In the genomic region with DNA sequence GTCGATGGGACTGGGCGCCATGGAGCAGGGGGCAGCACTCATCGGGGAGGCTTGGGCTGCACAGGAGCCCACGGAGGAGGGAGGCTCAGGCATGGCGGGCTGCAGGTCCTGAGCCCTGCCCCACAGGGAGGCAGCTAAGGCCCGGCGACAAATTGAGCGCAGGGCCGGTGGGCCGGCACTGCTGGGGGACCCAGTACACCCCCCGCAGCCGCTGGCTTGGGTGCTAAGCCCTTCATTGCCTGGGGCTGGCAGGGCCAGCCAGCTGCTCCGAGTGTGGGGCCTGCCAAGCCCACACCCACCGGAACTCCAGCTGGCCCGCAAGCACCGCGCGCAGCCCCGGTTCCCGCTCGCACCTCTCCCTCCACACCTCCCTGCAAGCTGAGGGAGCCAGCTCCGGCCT, we compare ENCODE assay signal across 15 cellular contexts. TPM values are rescaled to one million over a fixed set of nuclear protein-coding genes. Genes with fewer than 3 reads are reported as not detected.
"Had no signal": no experiment of that assay in that cellular context is flagged by ENCODE, and none has a peak within 500 bp of the region (broad histone marks: within the 10 kb centered on the region; RNA-seq: fewer than 3 reads in every experiment).

No MANE protein-coding gene starts in this region.

RNA-seq across cellular contexts. Expression of a gene that starts 17.9 kb away (rescaled TPM):
- total RNA-seq: activated B cell treated with CpG ODN at 0.5 μM for 24 hours; activated CD4-positive, alpha-beta memory T cell treated with anti-CD3 and anti-CD28 coated beads for 36 hours; activated CD4-positive, alpha-beta memory T cell treated with anti-CD3 and anti-CD28 coated beads, Interleukin-2, amount 10 ng/mL, durations not matched to agents 7 days and 5 days; activated CD4-positive, alpha-beta T cell treated with anti-CD3 and anti-CD28 coated beads for 36 hours; activated CD4-positive, alpha-beta T cell treated with anti-CD3 and anti-CD28 coated beads, Interleukin-2, amount 10 ng/mL, durations not matched to agents 24 days and 14 days; activated CD4-positive, alpha-beta T cell treated with anti-CD3 and anti-CD28 coated beads, Interleukin-2, amount 10 ng/mL, durations not matched to agents 7 days and 5 days; activated CD8-positive, alpha-beta memory T cell treated with anti-CD3 and anti-CD28 coated beads for 36 hours; activated CD8-positive, alpha-beta memory T cell treated with anti-CD3 and anti-CD28 coated beads, Interleukin-2, amount 10 ng/mL, durations not matched to agents 7 days and 5 days; activated CD8-positive, alpha-beta T cell treated with anti-CD3 and anti-CD28 coated beads for 36 hours; activated CD8-positive, alpha-beta T cell treated with anti-CD3 and anti-CD28 coated beads, Interleukin-2, amount 10 ng/mL, durations not matched to agents 7 days and 5 days; T-cell; T-helper 1 cell treated with Interleukin-12 subunit alpha and Interleukin-12 subunit beta and Interleukin-4 antibody, amounts not matched to agents 30 ng/mL and 1 ng/mL, for 36 hours; T-helper 17 cell; T-helper 2 cell treated with Interferon-gamma antibody and Interleukin-4, amounts not matched to agents 100 ng/mL and 5 ng/mL, for 36 hours; WTC11 had no signal
